ENCODE assay signal across 21 cellular contexts in genomic region chr19:49749771-49750170, GRCh38. TPM values are rescaled to one million over a fixed set of nuclear protein-coding genes. Genes with fewer than 3 reads are reported as not detected.
DNase-seq lines count a peak whose midpoint lies in the region; TF ChIP-seq lines count a peak whose summit lies in the region.
"Had no signal": no experiment of that assay in that cellular context is flagged by ENCODE, and none has a peak within 500 bp of the region (broad histone marks: within the 10 kb centered on the region; RNA-seq: fewer than 3 reads in every experiment).

No MANE protein-coding gene starts in this region.

- H3K4me1 Mint-ChIP-seq in chondrocyte (ENCODE audit: low read depth): peaks cover 14% of the 10 kb centered on the region

- 91% methylated on average over 1 of the region's 1 CpG for WGBS in mesenchymal stem cell

- no peak overlapping the region for H2BK15ac ChIP-seq in mesenchymal stem cell (ENCODE audit: low read depth, poor library complexity, severe bottlenecking)

- H3K27ac ChIP-seq in mesenchymal stem cell (ENCODE audit: low read length, poor library complexity, severe bottlenecking): no peak overlapping the region
- H3K27ac ChIP-seq: A549, RWPE1 had no signal

- H3K4me1 ChIP-seq in mesenchymal stem cell (ENCODE audit: control insufficient read depth, insufficient read depth, low read depth, low read length): no peaks in the 10 kb centered on the region
- H3K4me1 ChIP-seq: A549, BE2C had no signal

- no peaks in the 10 kb centered on the region for H3K36me3 ChIP-seq in mesenchymal stem cell (ENCODE audit: control insufficient read depth in 1 of 2, insufficient read depth in 2 of 2, low read depth in 1 of 2, low read length in 2 of 2)
- H3K36me3 ChIP-seq: BE2C had no signal

- H3K36me3 Mint-ChIP-seq in chondrocyte (ENCODE audit: low read depth): no peaks in the 10 kb centered on the region

- H3K4me3 ChIP-seq in mesenchymal stem cell (ENCODE audit: insufficient read depth in 1 of 2, low read depth in 1 of 2, low read length in 2 of 2): no peak overlapping the region
- H3K4me3 ChIP-seq: A549, K562 had no signal

- no peak overlapping the region for H2AFZ ChIP-seq in mesenchymal stem cell (ENCODE audit: low read depth, low read length)

- peak overlapping the region; percentile 74 for H3K27ac Mint-ChIP-seq in chondrocyte (ENCODE audit: unreplicated experiment)
- H3K27ac Mint-ChIP-seq: HFFc6 had no signal

- H3K23ac ChIP-seq in mesenchymal stem cell (ENCODE audit: low read length in 2 of 2): no peak overlapping the region

- no peak overlapping the region for H2BK120ac ChIP-seq in mesenchymal stem cell (ENCODE audit: low read depth, low read length)

- H3K14ac ChIP-seq in mesenchymal stem cell (ENCODE audit: low read length in 2 of 2): no peak overlapping the region

- H2BK5ac ChIP-seq in mesenchymal stem cell (ENCODE audit: low read depth, low read length, poor library complexity, severe bottlenecking): no peak overlapping the region

- no peak overlapping the region for H3K4me2 ChIP-seq in mesenchymal stem cell (ENCODE audit: low read length, poor library complexity, severe bottlenecking)
- H3K4me2 ChIP-seq: A549, SK-N-SH had no signal

- DNase-seq in EH (ENCODE audit: low read depth): peak; percentile 77
- peak; percentile 15 for DNase-seq in HCEC 1CT
- DNase-seq in chondrocyte (ENCODE audit: low spot score): no peak
- peak; percentile 26 for DNase-seq in mesenchymal stem cell
- DNase-seq in inferior parietal cortex (ENCODE audit: extremely low spot score): no peak
- no peak for DNase-seq in NCI-H510A (lab: John Stamatoyannopoulos, UW)
- no peak for DNase-seq in T-helper 9 cell
- DNase-seq: BE2C, NCI-H1092, NCI-H1436 treated with DMSO at 0.1 percent for 48 hours, NCI-H1930, NCI-H2227 treated with DMSO at 0.1 percent for 48 hours, NCI-H510A treated with DMSO at 0.1 percent for 48 hours, NCI-H748 treated with DMSO at 0.1 percent for 48 hours, SHP77 treated with DMSO at 0.1 percent for 48 hours had no signal

- no peak overlapping the region for H3K4me3 Mint-ChIP-seq in chondrocyte (ENCODE audit: unreplicated experiment)
- H3K4me3 Mint-ChIP-seq: HFFc6 had no signal

- no peak overlapping the region for H2BK12ac ChIP-seq in mesenchymal stem cell (ENCODE audit: low read length in 2 of 2)

- H3K27me3 ChIP-seq in mesenchymal stem cell (ENCODE audit: control insufficient read depth in 1 of 2, insufficient read depth in 1 of 2, low read length in 2 of 2): no peaks in the 10 kb centered on the region
- H3K27me3 ChIP-seq: BE2C had no signal

- no peaks in the 10 kb centered on the region for H3K27me3 Mint-ChIP-seq in chondrocyte (ENCODE audit: low read depth)

- H4K8ac ChIP-seq in mesenchymal stem cell (ENCODE audit: low read length): no peak overlapping the region

- H3K9me3 ChIP-seq in mesenchymal stem cell (ENCODE audit: control insufficient read depth, low read length): peaks cover 4% of the 10 kb centered on the region
- H3K9me3 ChIP-seq: A549, BE2C, SK-N-SH had no signal

- no peak overlapping the region for H3K4ac ChIP-seq in mesenchymal stem cell (ENCODE audit: low read depth in 1 of 2, low read length in 2 of 2)

- H3K9ac ChIP-seq in mesenchymal stem cell (ENCODE audit: low read length): peak overlapping the region; percentile 20
- H3K9ac ChIP-seq: SK-N-SH had no signal

- H3K9me3 Mint-ChIP-seq in chondrocyte (ENCODE audit: low read depth): no peaks in the 10 kb centered on the region

- no peak overlapping the region for H3K18ac ChIP-seq in mesenchymal stem cell (ENCODE audit: low read depth in 1 of 2, low read length in 2 of 2)

- H2AK5ac ChIP-seq in mesenchymal stem cell (ENCODE audit: low read length, severe bottlenecking): no peak overlapping the region

- no peak for TF ChIP-seq CTCF in chondrocyte (IDR thresholded peaks at IDR 0.05)

- H4K91ac ChIP-seq in mesenchymal stem cell (ENCODE audit: low read length): no peak overlapping the region

- no peaks in the 10 kb centered on the region for H3K79me1 ChIP-seq in mesenchymal stem cell (replicated peaks; ENCODE audit: low read length, poor library complexity, severe bottlenecking)

RNA-seq across cellular contexts. Expression of gene TSKS, which starts 13.3 kb away (rescaled TPM):
- not detected in 3 replicates for total RNA-seq in chondrocyte
- polyA plus RNA-seq in mesenchymal stem cell (2013, experiment 1 of 2): not detected
- not detected for polyA plus RNA-seq in mesenchymal stem cell (2013, experiment 2 of 2)
- total RNA-seq: HFFc6, LHCN-M2 had no signal
- polyA plus RNA-seq: A549, SK-N-SH had no signal

RNA-seq across cellular contexts. Expression of gene AP2A1, which starts 17.0 kb away (rescaled TPM):
- 144 to 149 TPM (median 146 TPM) in 3 replicates for total RNA-seq in chondrocyte
- 89.2 TPM for polyA plus RNA-seq in mesenchymal stem cell (2013, experiment 1 of 2)
- 87.9 TPM for polyA plus RNA-seq in mesenchymal stem cell (2013, experiment 2 of 2)

RNA-seq across cellular contexts. Expression of gene CPT1C, which starts 58.9 kb away (rescaled TPM):
- total RNA-seq in chondrocyte: 26.3 to 30.7 TPM (median 27.3 TPM) in 3 replicates
- polyA plus RNA-seq in mesenchymal stem cell (2013, experiment 1 of 2): 24.1 TPM
- 23.0 TPM for polyA plus RNA-seq in mesenchymal stem cell (2013, experiment 2 of 2)

Comparison
In these comparisons a context has a peak if more than half of its experiments do, and no peak if none do; other contexts are left out.
1. DNase-seq: peak in EH (single experiment), HCEC 1CT (single experiment) and mesenchymal stem cell (single experiment); none in chondrocyte (single experiment), inferior parietal cortex (single experiment), NCI-H510A (single experiment) and T-helper 9 cell (single experiment).